19 cellular contexts compared by ENCODE assay signal in genomic region chr2:15993232-15993610, GRCh38. TPM values are rescaled to one million over a fixed set of nuclear protein-coding genes. Genes with fewer than 3 reads are reported as not detected.
"Had no signal": no experiment of that assay in that cellular context is flagged by ENCODE, and none has a peak within 500 bp of the region (broad histone marks: within the 10 kb centered on the region; RNA-seq: fewer than 3 reads in every experiment).

No MANE protein-coding gene starts in this region.

- H3K4me3 Mint-ChIP-seq: activated CD8-positive, alpha-beta T cell treated with anti-CD3 and anti-CD28 coated beads for 36 hours; activated naive CD4-positive, alpha-beta T cell treated with anti-CD3 and anti-CD28 coated beads, Interleukin-2, amount 50 U/mL, for 24 hours; activated T-cell treated with anti-CD3 and anti-CD28 coated beads, Interleukin-2, amount 50 U/mL, for 4 hours; neural progenitor cell; WTC11 had no signal

- H3K36me3 ChIP-seq: adrenal gland, neural progenitor cell, pancreas, tibial artery, vagina had no signal

- H3K36me3 Mint-ChIP-seq: activated naive CD4-positive, alpha-beta T cell treated with anti-CD3 and anti-CD28 coated beads, Interleukin-2, amount 50 U/mL, for 24 hours; neural progenitor cell; WTC11 had no signal

- H3K4me2 ChIP-seq: neural progenitor cell had no signal

- H3K27me3 ChIP-seq: adrenal gland, neural progenitor cell, pancreas, vagina had no signal

- H3K9me3 ChIP-seq: adrenal gland, pancreas, tibial artery, vagina had no signal

- DNase-seq: activated CD4-positive, alpha-beta T cell treated with anti-CD3 and anti-CD28 coated beads for 4 hours; activated CD8-positive, alpha-beta T cell treated with anti-CD3 and anti-CD28 coated beads for 36 hours; activated effector memory CD4-positive, alpha-beta T cell treated with Interleukin-2 at 50 U/mL for 16 hours; activated T-cell treated with anti-CD3 and anti-CD28 coated beads, Interleukin-2, amount 50 U/mL, for 4 hours; adrenal gland; erythroblast; hippocampal formation; mammary epithelial cell; pancreas; stimulated activated CD4-positive, alpha-beta T cell treated with anti-CD3 and anti-CD28 coated beads, Interleukin-2, amount 100 ng/mL, for 48 hours; stimulated activated naive CD4-positive, alpha-beta T cell; tibial artery had no signal

- H3K4me1 ChIP-seq: adrenal gland, pancreas, tibial artery, vagina had no signal

- H3K9me3 Mint-ChIP-seq: activated CD8-positive, alpha-beta T cell treated with anti-CD3 and anti-CD28 coated beads for 36 hours; activated naive CD4-positive, alpha-beta T cell treated with anti-CD3 and anti-CD28 coated beads, Interleukin-2, amount 50 U/mL, for 24 hours; activated T-cell treated with anti-CD3 and anti-CD28 coated beads, Interleukin-2, amount 50 U/mL, for 4 hours; WTC11 had no signal

- H3K4me3 ChIP-seq: adrenal gland, neural progenitor cell, pancreas, tibial artery, vagina had no signal

- H3K27me3 Mint-ChIP-seq: activated CD8-positive, alpha-beta T cell treated with anti-CD3 and anti-CD28 coated beads for 36 hours; activated naive CD4-positive, alpha-beta T cell treated with anti-CD3 and anti-CD28 coated beads, Interleukin-2, amount 50 U/mL, for 24 hours had no signal

- H2AFZ ChIP-seq: neural progenitor cell had no signal

- H3K27ac Mint-ChIP-seq: activated CD8-positive, alpha-beta T cell treated with anti-CD3 and anti-CD28 coated beads for 36 hours; activated naive CD4-positive, alpha-beta T cell treated with anti-CD3 and anti-CD28 coated beads, Interleukin-2, amount 50 U/mL, for 24 hours; neural progenitor cell; WTC11 had no signal

- ATAC-seq: activated CD8-positive, alpha-beta T cell treated with anti-CD3 and anti-CD28 coated beads for 36 hours; activated T-cell treated with anti-CD3 and anti-CD28 coated beads, Interleukin-2, amount 50 U/mL, for 4 hours; left lobe of liver; pancreas; WTC11 had no signal

- H3K27ac ChIP-seq: adrenal gland, neural progenitor cell, pancreas, tibial artery, vagina had no signal

- H3K4me1 Mint-ChIP-seq: activated naive CD4-positive, alpha-beta T cell treated with anti-CD3 and anti-CD28 coated beads, Interleukin-2, amount 50 U/mL, for 24 hours had no signal

RNA-seq across cellular contexts. Expression of gene MYCN, which starts 52.9 kb away (rescaled TPM):
- total RNA-seq: subcutaneous adipose tissue had no signal
- polyA plus RNA-seq: keratinocyte, mammary epithelial cell had no signal
